Comparison of ENCODE assay signal across 9 cellular contexts in the genomic region with DNA sequence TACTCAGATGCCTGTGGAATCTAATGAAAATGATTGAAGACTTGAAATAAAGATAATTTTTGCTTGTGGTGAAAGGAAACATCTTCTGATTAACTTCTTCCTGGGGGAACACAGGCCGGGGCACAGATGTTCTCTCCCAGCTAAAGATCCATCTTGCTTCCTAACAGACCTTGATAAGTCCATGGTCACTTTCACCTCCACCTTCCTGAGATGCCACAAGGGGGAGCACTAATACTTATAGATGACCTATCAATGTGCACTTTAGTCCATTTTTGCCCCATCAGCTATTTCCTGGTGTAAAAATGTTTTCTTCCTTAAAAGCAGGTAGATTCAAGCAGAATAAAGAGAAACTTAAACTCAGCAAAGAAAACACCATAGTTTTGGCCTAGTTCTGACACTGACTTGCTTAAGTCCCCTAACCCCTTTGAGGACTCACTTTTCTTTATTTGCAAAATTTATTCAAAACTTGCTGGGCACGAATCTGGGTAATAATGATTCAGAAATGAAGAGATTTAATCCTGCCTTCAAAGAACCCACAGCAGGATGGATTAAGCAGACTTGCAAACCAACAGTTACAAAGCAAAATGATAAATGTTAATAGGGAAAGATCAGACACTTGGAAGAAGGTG.
DNase-seq lines count a peak whose midpoint lies in the region; ATAC-seq and TF ChIP-seq lines count a peak whose summit lies in the region.
"Had no signal": no experiment of that assay in that cellular context is flagged by ENCODE, and none has a peak within 500 bp of the region (broad histone marks: within the 10 kb centered on the region; RNA-seq: fewer than 3 reads in every experiment).

No MANE protein-coding gene starts in this region.

- H3K27ac ChIP-seq in psoas muscle = no peak overlapping the region
- H3K27ac ChIP-seq: epithelial cell of prostate had no signal

- H3K36me3 ChIP-seq in psoas muscle (ENCODE audit: insufficient read depth in 1 of 2, low read depth in 1 of 2) = no peaks in the 10 kb centered on the region

- H3K27me3 ChIP-seq in psoas muscle (ENCODE audit: insufficient read depth in 3 of 3, low read length in 2 of 3) = no peaks in the 10 kb centered on the region

- no peaks in the 10 kb centered on the region for H3K9me3 ChIP-seq in psoas muscle

- intact Hi-C loops in head of caudate nucleus (cut with DNase I) (no loop called here), psoas muscle (cut with DNase I) (no loop called here)

- TF ChIP-seq CTCF in LNCAP (IDR thresholded peaks at IDR 0.05) (peak; percentile 77), psoas muscle (IDR thresholded peaks at IDR 0.05) (peak; percentile 72)

- WGBS in psoas muscle, 3 donors = 36 to 49% (median 48%) methylated on average over 2 of the region's 2 CpGs

- H3K4me3 ChIP-seq in psoas muscle = no peak overlapping the region

- DNase-seq in GF-D8 (lab: John Stamatoyannopoulos, UW) = peak; percentile 37
- DNase-seq in H4 (ENCODE audit: low spot score) = peak; percentile 79
- DNase-seq in RKO (ENCODE audit: low spot score) = peak; percentile 88
- DNase-seq in activated effector memory CD4-positive, alpha-beta T cell treated with Interleukin-2 at 50 U/mL for 16 hours = peak; percentile 6
- peak in 41 of 42 donors; percentile 9 to 84 (median 62) for DNase-seq in head of caudate nucleus
- peak; percentile 27 to 28 for DNase-seq in psoas muscle
- no peak for DNase-seq in cortex of kidney (lab: John Stamatoyannopoulos, UW)

- no peaks in the 10 kb centered on the region for H3K4me1 ChIP-seq in psoas muscle

- peak; percentile 61 to 88 (median 66) for ATAC-seq in psoas muscle
